Comparison of ENCODE assay signal across 28 cellular contexts in genomic region chr2:42788478-42788793, GRCh38. TPM values are rescaled to one million over a fixed set of nuclear protein-coding genes. Genes with fewer than 3 reads are reported as not detected.
"Had no signal": no experiment of that assay in that cellular context is flagged by ENCODE, and none has a peak within 500 bp of the region (broad histone marks: within the 10 kb centered on the region; RNA-seq: fewer than 3 reads in every experiment).

No MANE protein-coding gene starts in this region.

- H3K27ac Mint-ChIP-seq: activated naive CD4-positive, alpha-beta T cell treated with anti-CD3 and anti-CD28 coated beads, Interleukin-2, amount 50 U/mL, for 72 hours; activated naive CD8-positive, alpha-beta T cell treated with anti-CD3 and anti-CD28 coated beads, Interleukin-2, amount 50 U/mL, for 24 hours; activated T-cell treated with anti-CD3 and anti-CD28 coated beads, Interleukin-2, amount 50 U/mL, for 24 hours; activated T-helper 1 cell treated with anti-CD3 and anti-CD28 coated beads, Interleukin-12 subunit alpha, Interleukin-12 subunit beta, Interleukin-2, Interleukin-4 antibody, amounts not matched to agents 30 ng/mL and 10 ng/mL and 1 ng/mL, durations not matched to agents 14 hours and 24 hours and 36 hours; T-helper 2 cell treated with Interferon-gamma antibody and Interleukin-4, amounts not matched to agents 5 μg/mL and 100 μg/mL, for 36 hours had no signal

- ATAC-seq: activated CD4-positive, CD25-positive, alpha-beta regulatory T cell treated with anti-CD3 and anti-CD28 coated beads, Interleukin-2, amount 50 U/mL, for 24 hours; body of pancreas; SK-N-SH treated with all-trans-retinoic acid at 6 μM for 48 hours had no signal

- H3K9me3 ChIP-seq: ascending aorta, body of pancreas, Peyer's patch had no signal

- H3K27ac ChIP-seq: ascending aorta, body of pancreas, Peyer's patch, RWPE1, SJSA1 had no signal

- H3K9me3 Mint-ChIP-seq: activated naive CD8-positive, alpha-beta T cell treated with anti-CD3 and anti-CD28 coated beads, Interleukin-2, amount 50 U/mL, for 24 hours; activated T-cell treated with anti-CD3 and anti-CD28 coated beads, Interleukin-2, amount 50 U/mL, for 24 hours; activated T-helper 1 cell treated with anti-CD3 and anti-CD28 coated beads, Interleukin-12 subunit alpha, Interleukin-12 subunit beta, Interleukin-2, Interleukin-4 antibody, amounts not matched to agents 30 ng/mL and 10 ng/mL and 1 ng/mL, durations not matched to agents 14 hours and 24 hours and 36 hours; T-helper 2 cell treated with Interferon-gamma antibody and Interleukin-4, amounts not matched to agents 5 μg/mL and 100 μg/mL, for 36 hours had no signal

- H3K4me3 ChIP-seq: ascending aorta, body of pancreas, Peyer's patch, SJSA1 had no signal

- DNase-seq: activated CD4-positive, alpha-beta T cell treated with anti-CD3 and anti-CD28 coated beads for 4 hours; activated effector memory CD4-positive, alpha-beta T cell treated with Interleukin-2 at 50 U/mL for 16 hours; activated naive CD4-positive, alpha-beta T cell; activated naive CD8-positive, alpha-beta T cell treated with anti-CD3 and anti-CD28 coated beads, Interleukin-2, amount 50 U/mL, for 24 hours; activated T-cell treated with anti-CD3 and anti-CD28 coated beads, Interleukin-2, amount 50 U/mL, for 24 hours; amniotic stem cell; body of pancreas; central memory CD4-positive, alpha-beta T cell; Kasumi-1; KBM-7; NCI-H1105 treated with DMSO at 0.1 percent for 48 hours; NCI-H1436 treated with DMSO at 0.1 percent for 48 hours; NCI-H187; NCI-H2081; NCI-H446; NCI-H524; Right ventricle myocardium superior; SW 1271 had no signal

- H3K27me3 ChIP-seq: ascending aorta, body of pancreas, Peyer's patch had no signal

- H3K4me3 Mint-ChIP-seq: activated naive CD8-positive, alpha-beta T cell treated with anti-CD3 and anti-CD28 coated beads, Interleukin-2, amount 50 U/mL, for 24 hours; activated T-cell treated with anti-CD3 and anti-CD28 coated beads, Interleukin-2, amount 50 U/mL, for 24 hours; activated T-helper 1 cell treated with anti-CD3 and anti-CD28 coated beads, Interleukin-12 subunit alpha, Interleukin-12 subunit beta, Interleukin-2, Interleukin-4 antibody, amounts not matched to agents 30 ng/mL and 10 ng/mL and 1 ng/mL, durations not matched to agents 14 hours and 24 hours and 36 hours; T-helper 2 cell treated with Interferon-gamma antibody and Interleukin-4, amounts not matched to agents 5 μg/mL and 100 μg/mL, for 36 hours had no signal

- H3K36me3 ChIP-seq: SJSA1 had no signal

RNA-seq across cellular contexts. Expression of gene HAAO, which starts 3.9 kb away (rescaled TPM):
- total RNA-seq: bronchial epithelial cell, SJSA1 had no signal

RNA-seq across cellular contexts. Expression of gene OXER1, which starts 24.5 kb away (rescaled TPM):
- total RNA-seq: bronchial epithelial cell, SJSA1 had no signal
